Comparison of ENCODE assay signal across 8 cellular contexts in the genomic region with DNA sequence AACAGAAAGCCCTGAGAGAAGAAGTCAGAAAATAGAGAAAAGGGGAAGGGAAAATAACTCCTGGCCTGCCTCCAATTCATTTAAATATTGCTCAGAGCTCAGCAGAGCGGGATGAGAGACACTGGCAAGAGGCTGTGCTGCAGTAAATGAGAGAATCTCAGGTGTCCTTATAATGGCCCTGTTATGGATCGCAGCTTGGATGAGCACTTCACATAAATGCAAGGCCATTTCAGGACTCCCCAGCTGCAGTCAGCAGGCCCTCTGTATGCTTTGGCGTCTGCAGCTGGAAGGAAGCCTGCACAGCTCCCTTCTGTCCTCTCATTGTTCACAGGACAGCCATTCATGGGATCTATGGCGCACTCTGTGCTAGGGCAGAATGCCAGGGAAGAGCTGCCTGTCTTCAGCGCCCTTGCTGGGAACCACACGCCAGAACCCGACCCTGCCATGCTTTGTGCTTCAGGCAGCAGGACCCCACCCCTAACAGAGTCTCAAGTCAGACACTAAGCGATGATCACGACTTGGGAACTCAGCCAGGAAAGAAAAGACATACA. TPM values are rescaled to one million over a fixed set of nuclear protein-coding genes. Genes with fewer than 3 reads are reported as not detected.
DNase-seq lines count a peak whose midpoint lies in the region; ATAC-seq and TF ChIP-seq lines count a peak whose summit lies in the region.

No MANE protein-coding gene starts in this region.

- no peak overlapping the region for H2BK12ac ChIP-seq in mesenchymal stem cell (ENCODE audit: low read length in 2 of 2)

- CTCF ChIA-PET in activated CD4-positive, alpha-beta T cell treated with anti-CD3 and anti-CD28 coated beads, Interleukin-2, amount 10 ng/mL, durations not matched to agents 7 days and 5 days (lab: Charles Lee): interaction anchor here (1.4 to 1.6 kb wide), 3 partner anchors 8 to 15 kb away, joined by 3 to 4 read pairs (median 3); no protein-coding TSS in a partner anchor

- H3K9me3 ChIP-seq in mesenchymal stem cell (ENCODE audit: control insufficient read depth, low read length): no peaks in the 10 kb centered on the region

- no peak overlapping the region for H3K27ac Mint-ChIP-seq in activated CD4-positive, alpha-beta T cell treated with anti-CD3 and anti-CD28 coated beads, Interleukin-2, amount 10 ng/mL, durations not matched to agents 7 days and 5 days

- no peaks in the 10 kb centered on the region for H3K27me3 Mint-ChIP-seq in activated CD4-positive, alpha-beta T cell treated with anti-CD3 and anti-CD28 coated beads, Interleukin-2, amount 10 ng/mL, durations not matched to agents 7 days and 5 days

- no peak overlapping the region for H3K4me2 ChIP-seq in mesenchymal stem cell (ENCODE audit: low read length, poor library complexity, severe bottlenecking)

- peak overlapping the region; percentile 61 for H3K9ac ChIP-seq in mesenchymal stem cell (ENCODE audit: low read length)

- H3K4me3 Mint-ChIP-seq in activated CD4-positive, alpha-beta T cell treated with anti-CD3 and anti-CD28 coated beads, Interleukin-2, amount 10 ng/mL, durations not matched to agents 7 days and 5 days: no peak overlapping the region

- peak; percentile 51 for DNase-seq in NCI-H510A treated with DMSO at 0.1 percent for 48 hours (lab: John Stamatoyannopoulos, UW)
- DNase-seq in choroid plexus epithelial cell (ENCODE audit: low read depth): peak; percentile 67
- peak; percentile 7 for DNase-seq in mesenchymal stem cell
- no peak for DNase-seq in islet precursor cell
- no peak for DNase-seq in OCI-M2 (lab: John Stamatoyannopoulos, UW; ENCODE audit: unreplicated experiment)
- no peak for DNase-seq in activated CD4-positive, alpha-beta T cell treated with anti-CD3 and anti-CD28 coated beads, Interleukin-2, amount 10 ng/mL, durations not matched to agents 7 days and 5 days

- no peak overlapping the region for H4K91ac ChIP-seq in mesenchymal stem cell (ENCODE audit: low read length)

- no peak overlapping the region for H2BK15ac ChIP-seq in mesenchymal stem cell (ENCODE audit: low read depth, poor library complexity, severe bottlenecking)

- peaks cover 3% of the 10 kb centered on the region for H3K4me1 Mint-ChIP-seq in activated CD4-positive, alpha-beta T cell treated with anti-CD3 and anti-CD28 coated beads, Interleukin-2, amount 10 ng/mL, durations not matched to agents 7 days and 5 days

- H3K23ac ChIP-seq in mesenchymal stem cell (ENCODE audit: low read length in 2 of 2): no peak overlapping the region

- H3K27me3 ChIP-seq in mesenchymal stem cell (ENCODE audit: control insufficient read depth in 1 of 2, insufficient read depth in 1 of 2, low read length in 2 of 2): no peaks in the 10 kb centered on the region

- POLR2A ChIA-PET in activated CD4-positive, alpha-beta T cell treated with anti-CD3 and anti-CD28 coated beads, Interleukin-2, amount 10 ng/mL, durations not matched to agents 7 days and 5 days (lab: Charles Lee): no interaction called here

- H2BK5ac ChIP-seq in mesenchymal stem cell (ENCODE audit: low read depth, low read length, poor library complexity, severe bottlenecking): no peak overlapping the region

- H3K14ac ChIP-seq in mesenchymal stem cell (ENCODE audit: low read length in 2 of 2): no peak overlapping the region

- H3K4me1 ChIP-seq in mesenchymal stem cell (ENCODE audit: control insufficient read depth, insufficient read depth, low read depth, low read length): no peaks in the 10 kb centered on the region

- H2AFZ ChIP-seq in mesenchymal stem cell (ENCODE audit: low read depth, low read length): no peak overlapping the region

- no peak overlapping the region for H2AK5ac ChIP-seq in mesenchymal stem cell (ENCODE audit: low read length, severe bottlenecking)

- H3K79me1 ChIP-seq in mesenchymal stem cell (replicated peaks; ENCODE audit: low read length, poor library complexity, severe bottlenecking): no peaks in the 10 kb centered on the region

- H3K9me3 Mint-ChIP-seq in activated CD4-positive, alpha-beta T cell treated with anti-CD3 and anti-CD28 coated beads, Interleukin-2, amount 10 ng/mL, durations not matched to agents 7 days and 5 days: no peaks in the 10 kb centered on the region

- H3K18ac ChIP-seq in mesenchymal stem cell (ENCODE audit: low read depth in 1 of 2, low read length in 2 of 2): no peak overlapping the region

- H3K36me3 ChIP-seq in mesenchymal stem cell (ENCODE audit: control insufficient read depth in 1 of 2, insufficient read depth in 2 of 2, low read depth in 1 of 2, low read length in 2 of 2): no peaks in the 10 kb centered on the region

- 69% methylated on average over 9 of the region's 9 CpGs for WGBS in mesenchymal stem cell

- no peak overlapping the region for H3K4ac ChIP-seq in mesenchymal stem cell (ENCODE audit: low read depth in 1 of 2, low read length in 2 of 2)

- H3K4me3 ChIP-seq in choroid plexus epithelial cell (ENCODE audit: low read depth, low read length) (peak overlapping the region; percentile 38), mesenchymal stem cell (ENCODE audit: insufficient read depth in 1 of 2, low read depth in 1 of 2, low read length in 2 of 2) (peak overlapping the region in 1 of 2 experiments; percentile 50)

- no peak overlapping the region for H3K27ac ChIP-seq in mesenchymal stem cell (ENCODE audit: low read length, poor library complexity, severe bottlenecking)

- H2BK120ac ChIP-seq in mesenchymal stem cell (ENCODE audit: low read depth, low read length): no peak overlapping the region

- ATAC-seq in GM18861 (IDR thresholded peaks at IDR 0.05; ENCODE audit: unreplicated experiment) (peak; percentile 85), HG03135 (IDR thresholded peaks at IDR 0.05; ENCODE audit: unreplicated experiment) (peak; percentile 66)

- no peak for TF ChIP-seq CTCF in choroid plexus epithelial cell (conservative IDR thresholded peaks at IDR 0.05; ENCODE audit: low read depth, low read length)

- no peaks in the 10 kb centered on the region for H3K36me3 Mint-ChIP-seq in activated CD4-positive, alpha-beta T cell treated with anti-CD3 and anti-CD28 coated beads, Interleukin-2, amount 10 ng/mL, durations not matched to agents 7 days and 5 days (ENCODE audit: low read depth)

- peak overlapping the region; percentile 47 for H4K8ac ChIP-seq in mesenchymal stem cell (ENCODE audit: low read length)

RNA-seq across cellular contexts. Expression of a gene that starts 20.7 kb away (rescaled TPM):
- 8.3 TPM for polyA plus RNA-seq in mesenchymal stem cell (2013, experiment 1 of 2)
- 9.0 TPM for polyA plus RNA-seq in mesenchymal stem cell (2013, experiment 2 of 2)
- total RNA-seq in activated CD4-positive, alpha-beta T cell treated with anti-CD3 and anti-CD28 coated beads, Interleukin-2, amount 10 ng/mL, durations not matched to agents 7 days and 5 days: 10 to 100 TPM; 23.7 to 28.2 TPM

RNA-seq across cellular contexts. Expression of a gene that starts 46.7 kb away (rescaled TPM):
- 16.7 TPM for polyA plus RNA-seq in mesenchymal stem cell (2013, experiment 1 of 2)
- polyA plus RNA-seq in mesenchymal stem cell (2013, experiment 2 of 2): 17.5 TPM
- 10 to 100 TPM; 25.7 to 25.9 TPM for total RNA-seq in activated CD4-positive, alpha-beta T cell treated with anti-CD3 and anti-CD28 coated beads, Interleukin-2, amount 10 ng/mL, durations not matched to agents 7 days and 5 days

RNA-seq across cellular contexts. Expression of a gene that starts 46.9 kb away (rescaled TPM):
- 2.5 TPM for polyA plus RNA-seq in mesenchymal stem cell (2013, experiment 1 of 2)
- polyA plus RNA-seq in mesenchymal stem cell (2013, experiment 2 of 2): 2.6 TPM
- total RNA-seq in activated CD4-positive, alpha-beta T cell treated with anti-CD3 and anti-CD28 coated beads, Interleukin-2, amount 10 ng/mL, durations not matched to agents 7 days and 5 days: 10 to 100 TPM; 15.1 to 15.6 TPM

Comparison
In these comparisons a context has a peak if more than half of its experiments do, and no peak if none do; other contexts are left out.
1. DNase-seq: peak in NCI-H510A treated with DMSO at 0.1 percent for 48 hours (single experiment), choroid plexus epithelial cell (single experiment) and mesenchymal stem cell (single experiment); none in islet precursor cell (single experiment), OCI-M2 (single experiment) and activated CD4-positive, alpha-beta T cell treated with anti-CD3 and anti-CD28 coated beads, Interleukin-2, amount 10 ng/mL, durations not matched to agents 7 days and 5 days (single experiment).